ENCODE assay signal across 30 cellular contexts in genomic region chr15:91346259-91346658, GRCh38.
"Had no signal": no experiment of that assay in that cellular context is flagged by ENCODE, and none has a peak within 500 bp of the region (broad histone marks: within the 10 kb centered on the region; RNA-seq: fewer than 3 reads in every experiment).

No MANE protein-coding gene starts in this region.

- H3K27me3 ChIP-seq: adrenal gland, body of pancreas, foreskin keratinocyte had no signal

- H3K4me1 ChIP-seq: adrenal gland, body of pancreas, esophagus muscularis mucosa, foreskin keratinocyte, gastroesophageal sphincter had no signal

- H3K27ac ChIP-seq: adrenal gland, body of pancreas, esophagus muscularis mucosa, foreskin keratinocyte, gastroesophageal sphincter had no signal

- H3K9me3 ChIP-seq: adrenal gland, body of pancreas, esophagus muscularis mucosa, gastroesophageal sphincter had no signal

- DNase-seq: activated CD4-positive, alpha-beta memory T cell treated with anti-CD3 and anti-CD28 coated beads for 36 hours; activated CD4-positive, alpha-beta T cell treated with anti-CD3 and anti-CD28 coated beads for 36 hours; activated CD4-positive, alpha-beta T cell treated with anti-CD3 and anti-CD28 coated beads, Interleukin-2, amount 10 ng/mL, durations not matched to agents 24 days and 14 days; activated CD4-positive, CD25-positive, alpha-beta regulatory T cell; activated CD4-positive, CD25-positive, alpha-beta regulatory T cell treated with anti-CD3 and anti-CD28 coated beads, Interleukin-2, amount 50 U/mL, for 72 hours; activated CD8-positive, alpha-beta memory T cell treated with anti-CD3 and anti-CD28 coated beads, Interleukin-2, amount 10 ng/mL, durations not matched to agents 7 days and 5 days; activated CD8-positive, alpha-beta memory T cell treated with anti-CD3 and anti-CD28 coated beads, Interleukin-2, amount 50 U/mL, for 4 hours; activated CD8-positive, alpha-beta T cell treated with anti-CD3 and anti-CD28 coated beads, Interleukin-2, amount 10 ng/mL, durations not matched to agents 7 days and 5 days; activated effector memory CD4-positive, alpha-beta T cell treated with anti-CD3 and anti-CD28 coated beads, Interleukin-2, amount 50 U/mL, for 16 hours; activated naive CD4-positive, alpha-beta T cell treated with anti-CD3 and anti-CD28 coated beads for 36 hours; activated naive CD8-positive, alpha-beta T cell treated with anti-CD3 and anti-CD28 coated beads for 36 hours; activated naive CD8-positive, alpha-beta T cell treated with anti-CD3 and anti-CD28 coated beads, Interleukin-2, amount 50 U/mL, for 24 hours; activated T-cell treated with anti-CD3 and anti-CD28 coated beads, Interleukin-2, amount 50 U/mL, for 1 hour; activated T-cell treated with anti-CD3 and anti-CD28 coated beads, Interleukin-2, amount 50 U/mL, for 48 hours; adrenal gland; amygdala; aorta; body of pancreas; caudate nucleus; cortex of kidney; dermis blood vessel endothelial cell; effector CD4-positive, alpha-beta T cell; effector memory CD8-positive, alpha-beta T cell; erythroblast; foreskin keratinocyte; T-helper 1 cell; T-helper 17 cell; T1000 had no signal

- H3K36me3 ChIP-seq: adrenal gland, esophagus muscularis mucosa, gastroesophageal sphincter had no signal

- ATAC-seq: activated CD4-positive, alpha-beta T cell treated with anti-CD3 and anti-CD28 coated beads for 36 hours; activated CD8-positive, alpha-beta memory T cell treated with anti-CD3 and anti-CD28 coated beads, Interleukin-2, amount 10 ng/mL, durations not matched to agents 7 days and 5 days; activated CD8-positive, alpha-beta T cell treated with anti-CD3 and anti-CD28 coated beads, Interleukin-2, amount 10 ng/mL, durations not matched to agents 7 days and 5 days; activated naive CD8-positive, alpha-beta T cell treated with anti-CD3 and anti-CD28 coated beads, Interleukin-2, amount 50 U/mL, for 24 hours; body of pancreas; effector memory CD8-positive, alpha-beta T cell; foreskin keratinocyte; gastroesophageal sphincter; T-helper 17 cell had no signal

- H3K4me3 ChIP-seq: adrenal gland, body of pancreas, esophagus muscularis mucosa, gastroesophageal sphincter had no signal
